In the genomic region with DNA sequence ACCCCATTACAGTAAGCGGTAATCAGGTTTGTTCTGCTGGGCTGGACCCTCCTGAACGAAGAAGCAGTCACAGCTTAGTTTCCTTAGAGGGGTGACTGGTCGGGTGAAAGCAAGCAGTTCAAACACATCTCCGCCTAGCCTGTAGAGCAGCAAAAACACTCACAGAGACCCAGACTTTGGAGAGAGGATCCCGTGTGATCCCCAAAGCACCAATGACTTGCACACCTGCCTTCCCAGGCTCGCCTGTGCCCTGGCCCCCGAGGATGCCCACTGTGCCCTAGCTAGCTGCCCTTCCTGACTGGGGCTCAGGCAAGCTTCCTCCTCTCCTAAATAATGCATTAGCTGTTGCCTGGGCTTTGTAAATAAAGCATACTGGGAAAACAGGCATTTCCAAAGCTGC, we compare ENCODE assay signal across 29 cellular contexts. TPM values are rescaled to one million over a fixed set of nuclear protein-coding genes. Genes with fewer than 3 reads are reported as not detected.
"Had no signal": no experiment of that assay in that cellular context is flagged by ENCODE, and none has a peak within 500 bp of the region (broad histone marks: within the 10 kb centered on the region; RNA-seq: fewer than 3 reads in every experiment).

No MANE protein-coding gene starts in this region.

- DNase-seq: activated CD4-positive, alpha-beta T cell treated with anti-CD3 and anti-CD28 coated beads for 1 hour; activated CD4-positive, alpha-beta T cell treated with anti-CD3 and anti-CD28 coated beads, Interleukin-2, amount 50 U/mL, for 1 hour; activated CD8-positive, alpha-beta T cell treated with anti-CD3 and anti-CD28 coated beads, Interleukin-2, amount 10 ng/mL, durations not matched to agents 7 days and 5 days; activated effector memory CD4-positive, alpha-beta T cell treated with anti-CD3 and anti-CD28 coated beads, Interleukin-2, amount 50 U/mL, for 16 hours; activated naive CD4-positive, alpha-beta T cell treated with anti-CD3 and anti-CD28 coated beads, Interleukin-2, amount 50 U/mL, for 16 hours; activated naive CD8-positive, alpha-beta T cell treated with anti-CD3 and anti-CD28 coated beads, Interleukin-2, amount 50 U/mL, for 24 hours; brain microvascular endothelial cell; caudate nucleus; effector memory CD8-positive, alpha-beta T cell; glutamatergic neuron; immature natural killer cell; mammary epithelial cell; midbrain; nucleus accumbens; sigmoid colon; SK-N-SH; stimulated activated CD4-positive, alpha-beta T cell treated with anti-CD3 and anti-CD28 coated beads, Interleukin-2, amount 100 ng/mL, for 48 hours; stimulated activated naive CD8-positive, alpha-beta T cell treated with anti-CD3 and anti-CD28 coated beads, Interleukin-15, Interleukin-2, amounts not matched to agents 100 U/mL and 50 U/mL, for 24 hours; WERI-Rb-1 had no signal

- H3K27ac Mint-ChIP-seq: activated CD8-positive, alpha-beta T cell treated with anti-CD3 and anti-CD28 coated beads, Interleukin-2, amount 10 ng/mL, durations not matched to agents 7 days and 5 days; activated naive CD8-positive, alpha-beta T cell treated with anti-CD3 and anti-CD28 coated beads, Interleukin-2, amount 50 U/mL, for 24 hours; effector memory CD8-positive, alpha-beta T cell; immature natural killer cell; natural killer cell treated with Interleukin-12 subunit alpha and Interleukin-12 subunit beta and Interleukin-15 and Interleukin-18, amount 100 ng/mL, for 72 hours; T-helper 2 cell treated with Interferon-gamma antibody and Interleukin-4, amounts not matched to agents 5 μg/mL and 100 μg/mL, for 36 hours had no signal

- ATAC-seq: activated CD8-positive, alpha-beta T cell treated with anti-CD3 and anti-CD28 coated beads, Interleukin-2, amount 10 ng/mL, durations not matched to agents 7 days and 5 days; activated naive CD8-positive, alpha-beta T cell treated with anti-CD3 and anti-CD28 coated beads, Interleukin-2, amount 50 U/mL, for 24 hours; effector memory CD8-positive, alpha-beta T cell; left lobe of liver; natural killer cell treated with Interleukin-12 subunit alpha and Interleukin-12 subunit beta and Interleukin-15 and Interleukin-18, amount 100 ng/mL, for 72 hours; stimulated activated naive CD8-positive, alpha-beta T cell treated with anti-CD3 and anti-CD28 coated beads, Interleukin-15, Interleukin-2, amounts not matched to agents 100 U/mL and 50 U/mL, for 24 hours had no signal

- H3K4me1 ChIP-seq: esophagus muscularis mucosa, sigmoid colon had no signal

- H3K9me3 ChIP-seq: esophagus muscularis mucosa, sigmoid colon, SK-N-SH had no signal

- H3K4me3 ChIP-seq: esophagus muscularis mucosa, hepatocyte, sigmoid colon, smooth muscle cell had no signal

- H3K36me3 Mint-ChIP-seq: immature natural killer cell; natural killer cell treated with Interleukin-12 subunit alpha and Interleukin-12 subunit beta and Interleukin-15 and Interleukin-18, amount 100 ng/mL, for 72 hours had no signal

- H3K36me3 ChIP-seq: brain microvascular endothelial cell, esophagus muscularis mucosa, sigmoid colon, WERI-Rb-1 had no signal

- H3K27me3 ChIP-seq: brain microvascular endothelial cell, esophagus muscularis mucosa, hepatocyte, sigmoid colon had no signal

- H3K27me3 Mint-ChIP-seq: activated naive CD8-positive, alpha-beta T cell treated with anti-CD3 and anti-CD28 coated beads, Interleukin-2, amount 50 U/mL, for 24 hours had no signal

- H3K27ac ChIP-seq: brain microvascular endothelial cell, esophagus muscularis mucosa, hepatocyte, sigmoid colon, WERI-Rb-1 had no signal

- H3K4me3 Mint-ChIP-seq: activated CD8-positive, alpha-beta T cell treated with anti-CD3 and anti-CD28 coated beads, Interleukin-2, amount 10 ng/mL, durations not matched to agents 7 days and 5 days; activated naive CD8-positive, alpha-beta T cell treated with anti-CD3 and anti-CD28 coated beads, Interleukin-2, amount 50 U/mL, for 24 hours; effector memory CD8-positive, alpha-beta T cell; immature natural killer cell; natural killer cell treated with Interleukin-12 subunit alpha and Interleukin-12 subunit beta and Interleukin-15 and Interleukin-18, amount 100 ng/mL, for 72 hours; T-helper 2 cell treated with Interferon-gamma antibody and Interleukin-4, amounts not matched to agents 5 μg/mL and 100 μg/mL, for 36 hours had no signal

- H3K4me1 Mint-ChIP-seq: activated naive CD8-positive, alpha-beta T cell treated with anti-CD3 and anti-CD28 coated beads, Interleukin-2, amount 50 U/mL, for 24 hours; immature natural killer cell had no signal

- H3K9me3 Mint-ChIP-seq: activated naive CD8-positive, alpha-beta T cell treated with anti-CD3 and anti-CD28 coated beads, Interleukin-2, amount 50 U/mL, for 24 hours; effector memory CD8-positive, alpha-beta T cell; immature natural killer cell; natural killer cell treated with Interleukin-12 subunit alpha and Interleukin-12 subunit beta and Interleukin-15 and Interleukin-18, amount 100 ng/mL, for 72 hours; T-helper 2 cell treated with Interferon-gamma antibody and Interleukin-4, amounts not matched to agents 5 μg/mL and 100 μg/mL, for 36 hours had no signal

RNA-seq across cellular contexts. Expression of a gene that starts 5.0 kb away (rescaled TPM):
- total RNA-seq: dermis microvascular lymphatic vessel endothelial cell; esophagus muscularis mucosa; frontal cortex; hepatocyte; kidney epithelial cell; left lobe of liver; mammary epithelial cell; natural killer cell treated with Interleukin-12 subunit alpha and Interleukin-12 subunit beta and Interleukin-15 and Interleukin-18, amount 100 ng/mL, for 72 hours; sigmoid colon; smooth muscle cell; subcutaneous adipose tissue had no signal
